10 cellular contexts compared by ENCODE assay signal in genomic region chr9:17906204-17906840, GRCh38.
DNase-seq lines count a peak whose midpoint lies in the region; ATAC-seq and TF ChIP-seq lines count a peak whose summit lies in the region.
"Had no signal": no experiment of that assay in that cellular context is flagged by ENCODE, and none has a peak within 500 bp of the region (broad histone marks: within the 10 kb centered on the region; RNA-seq: fewer than 3 reads in every experiment).

No MANE protein-coding gene starts in this region.

- DNase-seq in activated CD4-positive, alpha-beta T cell treated with anti-CD3 and anti-CD28 coated beads for 36 hours: peak; percentile 6
- DNase-seq in activated CD4-positive, alpha-beta T cell treated with anti-CD3 and anti-CD28 coated beads, Interleukin-2, amount 50 U/mL, for 48 hours: no peak
- no peak for DNase-seq in esophagus squamous epithelium (lab: John Stamatoyannopoulos, UW)
- peak; percentile 47 to 63 for DNase-seq in uterus
- DNase-seq in T-helper 2 cell: no peak
- DNase-seq in stimulated activated CD4-positive, alpha-beta T cell treated with anti-CD3 and anti-CD28 coated beads, Interleukin-12 subunit alpha, Interleukin-12 subunit beta, amount 100 ng/mL, for 4 hours: no peak
- DNase-seq: BE2C had no signal

- peaks cover 1% of the 10 kb centered on the region for H3K9me3 Mint-ChIP-seq in activated CD4-positive, alpha-beta T cell treated with anti-CD3 and anti-CD28 coated beads for 36 hours (ENCODE audit: low read depth)

- H3K4me1 Mint-ChIP-seq in activated CD4-positive, alpha-beta T cell treated with anti-CD3 and anti-CD28 coated beads for 36 hours: no peaks in the 10 kb centered on the region

- POLR2A ChIA-PET in activated CD4-positive, alpha-beta T cell treated with anti-CD3 and anti-CD28 coated beads for 36 hours (lab: Charles Lee): no interaction called here

- TF ChIP-seq CTCF in esophagus squamous epithelium (IDR thresholded peaks at IDR 0.05): no peak
- no peak for TF ChIP-seq CTCF in uterus (IDR thresholded peaks at IDR 0.05)

- intact Hi-C loops in activated CD4-positive, alpha-beta T cell treated with anti-CD3 and anti-CD28 coated beads for 36 hours (cut with DNase I, micrococcal nuclease): no loop called here
- intact Hi-C loops in esophagus squamous epithelium (cut with DNase I): no loop called here
- intact Hi-C loops in uterus (cut with DNase I; ENCODE audit: low total_unique reads): no loop called here

- H3K27me3 Mint-ChIP-seq in activated CD4-positive, alpha-beta T cell treated with anti-CD3 and anti-CD28 coated beads for 36 hours: peaks cover 24% of the 10 kb centered on the region

- CTCF ChIA-PET in activated CD4-positive, alpha-beta T cell treated with anti-CD3 and anti-CD28 coated beads for 36 hours (lab: Charles Lee): interaction anchor here (0.6 kb wide), 1 partner anchor 1823 kb away, joined by 3 read pairs; no protein-coding TSS in a partner anchor

- TF ChIP-seq POLR2A in esophagus squamous epithelium (IDR thresholded peaks at IDR 0.05): no peak
- TF ChIP-seq POLR2A in uterus (IDR thresholded peaks at IDR 0.05): no peak

- H3K4me3 ChIP-seq in esophagus squamous epithelium (peak overlapping the region; percentile 23 to 65 (median 41)), muscle layer of duodenum (ENCODE audit: low read depth in 1 of 2, low read length in 2 of 2) (peak overlapping the region; percentile 68 to 76), uterus (peak overlapping the region; percentile 57 to 62)

- H3K36me3 ChIP-seq in esophagus squamous epithelium: no peaks in the 10 kb centered on the region
- no peaks in the 10 kb centered on the region for H3K36me3 ChIP-seq in muscle layer of duodenum (ENCODE audit: control insufficient read depth in 1 of 2, insufficient read depth in 2 of 2, low read length in 2 of 2)
- no peaks in the 10 kb centered on the region for H3K36me3 ChIP-seq in uterus
- H3K36me3 ChIP-seq: BE2C had no signal

- WGBS in esophagus squamous epithelium, 2 donors: 0 to 7% methylated on average over 1 to 13 of the region's 55 CpGs

- no peaks in the 10 kb centered on the region for H3K36me3 Mint-ChIP-seq in activated CD4-positive, alpha-beta T cell treated with anti-CD3 and anti-CD28 coated beads for 36 hours (ENCODE audit: low read depth)
- H3K36me3 Mint-ChIP-seq: activated naive CD8-positive, alpha-beta T cell had no signal

- H3K27me3 ChIP-seq in esophagus squamous epithelium (peaks cover 0 to 53% (median 2%) of the 10 kb centered on the region in 4 donors), muscle layer of duodenum (ENCODE audit: low read depth, low read length) (no peaks in the 10 kb centered on the region), uterus (no peaks in the 10 kb centered on the region)

- no peak for ATAC-seq in activated CD4-positive, alpha-beta T cell treated with anti-CD3 and anti-CD28 coated beads for 36 hours
- no peak for ATAC-seq in esophagus mucosa

- no peak overlapping the region for H3K4me3 Mint-ChIP-seq in activated CD4-positive, alpha-beta T cell treated with anti-CD3 and anti-CD28 coated beads for 36 hours
- H3K4me3 Mint-ChIP-seq: activated naive CD8-positive, alpha-beta T cell had no signal

- no peaks in the 10 kb centered on the region for H3K9me3 ChIP-seq in esophagus squamous epithelium
- H3K9me3 ChIP-seq in muscle layer of duodenum (ENCODE audit: control insufficient read depth in 1 of 2, low read length in 2 of 2): no peaks in the 10 kb centered on the region
- H3K9me3 ChIP-seq in uterus: no peaks in the 10 kb centered on the region
- H3K9me3 ChIP-seq: BE2C had no signal

- peaks cover 0 to 18% (median 0%) of the 10 kb centered on the region in 3 donors for H3K4me1 ChIP-seq in esophagus squamous epithelium
- peaks cover 0 to 11% of the 10 kb centered on the region in 2 donors for H3K4me1 ChIP-seq in muscle layer of duodenum (ENCODE audit: control insufficient read depth in 1 of 2, insufficient read depth in 2 of 2, low read length in 2 of 2)
- peaks cover 0 to 4% of the 10 kb centered on the region in 2 donors for H3K4me1 ChIP-seq in uterus
- H3K4me1 ChIP-seq: BE2C had no signal

- H3K27ac Mint-ChIP-seq in activated CD4-positive, alpha-beta T cell treated with anti-CD3 and anti-CD28 coated beads for 36 hours: no peak overlapping the region
- H3K27ac Mint-ChIP-seq: activated naive CD8-positive, alpha-beta T cell had no signal

- H3K27ac ChIP-seq in esophagus squamous epithelium (peak overlapping the region; percentile 30 to 82 (median 66)), muscle layer of duodenum (ENCODE audit: low read length) (peak overlapping the region; percentile 51), uterus (peak overlapping the region; percentile 81 to 93)

Comparison
In these comparisons a context has a peak if more than half of its experiments do, and no peak if none do; other contexts are left out.
1. DNase-seq: peak in activated CD4-positive, alpha-beta T cell treated with anti-CD3 and anti-CD28 coated beads for 36 hours (single experiment) and uterus (2 of 2); none in activated CD4-positive, alpha-beta T cell treated with anti-CD3 and anti-CD28 coated beads, Interleukin-2, amount 50 U/mL, for 48 hours (0 of 2), esophagus squamous epithelium (single experiment), T-helper 2 cell (0 of 5) and stimulated activated CD4-positive, alpha-beta T cell treated with anti-CD3 and anti-CD28 coated beads, Interleukin-12 subunit alpha, Interleukin-12 subunit beta, amount 100 ng/mL, for 4 hours (single experiment).
2. Peak in every context shown above with its lines, with median percentiles within 50 percentile points of each other: H3K27ac ChIP-seq and H3K4me3 ChIP-seq.